ENCODE assay signal across 21 cellular contexts in genomic region chr12:40969796-40970195, GRCh38.
DNase-seq lines count a peak whose midpoint lies in the region; ATAC-seq and TF ChIP-seq lines count a peak whose summit lies in the region.
"Had no signal": no experiment of that assay in that cellular context is flagged by ENCODE, and none has a peak within 500 bp of the region (broad histone marks: within the 10 kb centered on the region; RNA-seq: fewer than 3 reads in every experiment).

No MANE protein-coding gene starts in this region.

- H3K4me3 ChIP-seq in endodermal cell (ENCODE audit: low read length): no peak overlapping the region
- H3K4me3 ChIP-seq in lung: no peak overlapping the region
- H3K4me3 ChIP-seq: BLaER1, K562, PC-9, SJCRH30 had no signal

- H3K36me3 ChIP-seq in endodermal cell (ENCODE audit: control insufficient read depth, insufficient read depth, low read length): no peaks in the 10 kb centered on the region
- no peaks in the 10 kb centered on the region for H3K36me3 ChIP-seq in lung (ENCODE audit: control insufficient read depth in 2 of 2, insufficient read depth in 2 of 2, low read length in 2 of 2)
- H3K36me3 ChIP-seq: BLaER1, SJCRH30 had no signal

- no peaks in the 10 kb centered on the region for H3K27me3 Mint-ChIP-seq in endodermal cell (ENCODE audit: insufficient read depth)
- no peaks in the 10 kb centered on the region for H3K27me3 Mint-ChIP-seq in activated CD8-positive, alpha-beta T cell treated with anti-CD3 and anti-CD28 coated beads, Interleukin-2, amount 10 ng/mL, durations not matched to agents 7 days and 5 days (ENCODE audit: low read depth)

- no peaks in the 10 kb centered on the region for H3K4me1 Mint-ChIP-seq in endodermal cell
- no peaks in the 10 kb centered on the region for H3K4me1 Mint-ChIP-seq in activated CD8-positive, alpha-beta T cell treated with anti-CD3 and anti-CD28 coated beads, Interleukin-2, amount 10 ng/mL, durations not matched to agents 7 days and 5 days (ENCODE audit: low read depth)

- no peaks in the 10 kb centered on the region for H3K36me3 Mint-ChIP-seq in endodermal cell (ENCODE audit: low read depth)
- H3K36me3 Mint-ChIP-seq in activated CD8-positive, alpha-beta T cell treated with anti-CD3 and anti-CD28 coated beads, Interleukin-2, amount 10 ng/mL, durations not matched to agents 7 days and 5 days (ENCODE audit: low read depth): no peaks in the 10 kb centered on the region

- WGBS in endodermal cell (ENCODE audit: insufficient coverage in 1 of 2, insufficient read length in 1 of 2), 2 experiments: 81 to 84% methylated on average over 5 to 6 of the region's 6 CpGs
- 57 to 80% methylated on average over 6 of the region's 6 CpGs for WGBS in lung, 2 donors

- no peaks in the 10 kb centered on the region for H3K4me1 ChIP-seq in endodermal cell (ENCODE audit: control insufficient read depth, insufficient read depth, low read length)
- no peaks in the 10 kb centered on the region for H3K4me1 ChIP-seq in lung (ENCODE audit: control insufficient read depth in 2 of 2, insufficient read depth in 2 of 2, low read length in 2 of 2)
- H3K4me1 ChIP-seq: BLaER1, SJCRH30 had no signal

- H3K9me3 ChIP-seq in endodermal cell (ENCODE audit: control insufficient read depth, low read length) (no peaks in the 10 kb centered on the region), lung (ENCODE audit: control insufficient read depth in 2 of 2, insufficient read depth in 1 of 2, low read length in 1 of 2) (no peaks in the 10 kb centered on the region)
- H3K9me3 ChIP-seq: BLaER1, SJCRH30 had no signal

- DNase-seq in NCI-H748 (lab: John Stamatoyannopoulos, UW; ENCODE audit: unreplicated experiment): peak; percentile 34
- DNase-seq in NCI-H748 treated with DMSO at 0.1 percent for 48 hours (lab: John Stamatoyannopoulos, UW): no peak
- DNase-seq in endodermal cell: peak; percentile 57
- DNase-seq in lung (ENCODE audit: low spot score): peak; percentile 43
- no peak for DNase-seq in CD1c-positive myeloid dendritic cell (ENCODE audit: extremely low spot score)
- DNase-seq in NK-92 treated with Interleukin-12 subunit alpha and Interleukin-12 subunit beta, amount 100 ng/mL, for 24 hours (lab: John Stamatoyannopoulos, UW): no peak
- no peak for DNase-seq in activated CD8-positive, alpha-beta T cell treated with anti-CD3 and anti-CD28 coated beads, Interleukin-2, amount 10 ng/mL, durations not matched to agents 7 days and 5 days
- DNase-seq: CD4-positive, alpha-beta T cell; DMS79; GF-D8; MV-4-11; NCI-H1105; NCI-H1436 treated with DMSO at 0.1 percent for 48 hours; NCI-H2029; NCI-H2227 treated with DMSO at 0.1 percent for 48 hours; NCI-H774; PC-9 had no signal

- H3K9me3 Mint-ChIP-seq in endodermal cell: no peaks in the 10 kb centered on the region
- H3K9me3 Mint-ChIP-seq in activated CD8-positive, alpha-beta T cell treated with anti-CD3 and anti-CD28 coated beads, Interleukin-2, amount 10 ng/mL, durations not matched to agents 7 days and 5 days (ENCODE audit: insufficient read depth): no peaks in the 10 kb centered on the region
- H3K9me3 Mint-ChIP-seq: CD4-positive, alpha-beta T cell had no signal

- TF ChIP-seq CTCF in endodermal cell (conservative IDR thresholded peaks at IDR 0.05) (no peak), lung (IDR thresholded peaks at IDR 0.05; ENCODE audit: control extremely low read depth, extremely low read depth) (no peak)

- H3K27ac ChIP-seq in endodermal cell (ENCODE audit: low read depth, low read length) (no peak overlapping the region), lung (ENCODE audit: low read depth in 1 of 2, low read length in 1 of 2) (no peak overlapping the region)
- H3K27ac ChIP-seq: BLaER1, PC-9, SJCRH30 had no signal

- POLR2A ChIA-PET in activated CD8-positive, alpha-beta T cell treated with anti-CD3 and anti-CD28 coated beads, Interleukin-2, amount 10 ng/mL, durations not matched to agents 7 days and 5 days (lab: Charles Lee): no interaction called here

- CTCF ChIA-PET in activated CD8-positive, alpha-beta T cell treated with anti-CD3 and anti-CD28 coated beads, Interleukin-2, amount 10 ng/mL, durations not matched to agents 7 days and 5 days (lab: Charles Lee): no interaction called here

- no peak for ATAC-seq in lung (ENCODE audit: insufficient read depth, low FRiP score)
- ATAC-seq in activated CD8-positive, alpha-beta T cell treated with anti-CD3 and anti-CD28 coated beads, Interleukin-2, amount 10 ng/mL, durations not matched to agents 7 days and 5 days: no peak
- ATAC-seq: K562, Right ventricle myocardium inferior had no signal

- H3K27ac Mint-ChIP-seq in endodermal cell: no peak overlapping the region
- no peak overlapping the region for H3K27ac Mint-ChIP-seq in activated CD8-positive, alpha-beta T cell treated with anti-CD3 and anti-CD28 coated beads, Interleukin-2, amount 10 ng/mL, durations not matched to agents 7 days and 5 days
- H3K27ac Mint-ChIP-seq: CD4-positive, alpha-beta T cell had no signal

- no peak overlapping the region for H3K4me3 Mint-ChIP-seq in endodermal cell
- H3K4me3 Mint-ChIP-seq in activated CD8-positive, alpha-beta T cell treated with anti-CD3 and anti-CD28 coated beads, Interleukin-2, amount 10 ng/mL, durations not matched to agents 7 days and 5 days: no peak overlapping the region
- H3K4me3 Mint-ChIP-seq: CD4-positive, alpha-beta T cell had no signal

- no peak overlapping the region for H3K9ac ChIP-seq in endodermal cell (ENCODE audit: extremely low read depth, low read length, poor library complexity, severe bottlenecking)
- H3K9ac ChIP-seq: BLaER1 had no signal

- H3K27me3 ChIP-seq in endodermal cell (ENCODE audit: control insufficient read depth, insufficient read depth, low read length, poor library complexity, severe bottlenecking) (no peaks in the 10 kb centered on the region), lung (ENCODE audit: control insufficient read depth, insufficient read depth) (no peaks in the 10 kb centered on the region)
- H3K27me3 ChIP-seq: BLaER1, SJCRH30 had no signal

Comparison
In these comparisons a context has a peak if more than half of its experiments do, and no peak if none do; other contexts are left out.
1. DNase-seq: peak in NCI-H748 (single experiment), endodermal cell (single experiment) and lung (single experiment); none in NCI-H748 treated with DMSO at 0.1 percent for 48 hours (single experiment), CD1c-positive myeloid dendritic cell (single experiment), NK-92 treated with Interleukin-12 subunit alpha and Interleukin-12 subunit beta, amount 100 ng/mL, for 24 hours (single experiment) and activated CD8-positive, alpha-beta T cell treated with anti-CD3 and anti-CD28 coated beads, Interleukin-2, amount 10 ng/mL, durations not matched to agents 7 days and 5 days (single experiment).